ENCODE assay signal across 11 cellular contexts in genomic region chr13:37127706-37128241, GRCh38. TPM values are rescaled to one million over a fixed set of nuclear protein-coding genes. Genes with fewer than 3 reads are reported as not detected.
DNase-seq lines count a peak whose midpoint lies in the region; ATAC-seq and TF ChIP-seq lines count a peak whose summit lies in the region.
"Had no signal": no experiment of that assay in that cellular context is flagged by ENCODE, and none has a peak within 500 bp of the region (broad histone marks: within the 10 kb centered on the region; RNA-seq: fewer than 3 reads in every experiment).

No MANE protein-coding gene starts in this region.

- ATAC-seq in heart right ventricle (peak; percentile 83 to 96 (median 94)), psoas muscle (peak in 3 of 4 donors; percentile 43 to 53 (median 53)), HG03354 (IDR thresholded peaks at IDR 0.05; ENCODE audit: poor library complexity, severe bottlenecking, unreplicated experiment) (no peak), GM21529 (IDR thresholded peaks at IDR 0.05; ENCODE audit: unreplicated experiment) (no peak)
- ATAC-seq: K562 had no signal

- 28 to 38% methylated on average over 3 of the region's 3 CpGs for WGBS in heart right ventricle, 2 donors
- WGBS in psoas muscle, 3 donors: 20 to 33% (median 22%) methylated on average over 3 of the region's 3 CpGs

- no peak for TF ChIP-seq CTCF in heart right ventricle (IDR thresholded peaks at IDR 0.05)
- TF ChIP-seq CTCF in psoas muscle (IDR thresholded peaks at IDR 0.05): no peak

- H3K4me3 Mint-ChIP-seq in activated naive CD8-positive, alpha-beta T cell treated with anti-CD3 and anti-CD28 coated beads for 36 hours: no peak overlapping the region

- H3K27ac Mint-ChIP-seq in activated naive CD8-positive, alpha-beta T cell treated with anti-CD3 and anti-CD28 coated beads for 36 hours: no peak overlapping the region

- H3K9me3 Mint-ChIP-seq in activated naive CD8-positive, alpha-beta T cell treated with anti-CD3 and anti-CD28 coated beads for 36 hours: no peaks in the 10 kb centered on the region

- H3K27me3 Mint-ChIP-seq in activated naive CD8-positive, alpha-beta T cell treated with anti-CD3 and anti-CD28 coated beads for 36 hours: peaks cover 2% of the 10 kb centered on the region
- H3K27me3 Mint-ChIP-seq: brain had no signal

- no peaks in the 10 kb centered on the region for H3K27me3 ChIP-seq in heart right ventricle
- no peaks in the 10 kb centered on the region for H3K27me3 ChIP-seq in psoas muscle (ENCODE audit: insufficient read depth in 3 of 3, low read length in 2 of 3)

- H3K4me1 ChIP-seq in heart right ventricle: peaks cover 0 to 25% (median 8%) of the 10 kb centered on the region in 9 donors
- H3K4me1 ChIP-seq in psoas muscle: no peaks in the 10 kb centered on the region

- H3K4me1 Mint-ChIP-seq in activated naive CD8-positive, alpha-beta T cell treated with anti-CD3 and anti-CD28 coated beads for 36 hours: no peaks in the 10 kb centered on the region

- peak; percentile 52 for DNase-seq in DMS 273 treated with DMSO at 0.1 percent for 48 hours (lab: John Stamatoyannopoulos, UW)
- peak in 1 of 2 donors; percentile 51 for DNase-seq in heart right ventricle
- DNase-seq in psoas muscle: no peak
- DNase-seq in iPS-NIHi11 (ENCODE audit: low spot score): no peak
- no peak for DNase-seq in activated naive CD8-positive, alpha-beta T cell treated with anti-CD3 and anti-CD28 coated beads for 36 hours

- H3K4me3 ChIP-seq in heart right ventricle (no peak overlapping the region), psoas muscle (no peak overlapping the region)
- H3K4me3 ChIP-seq: K562 had no signal

- H3K9me3 ChIP-seq in heart right ventricle (peaks cover 0 to 15% (median 0%) of the 10 kb centered on the region in 11 donors), psoas muscle (no peaks in the 10 kb centered on the region)

- H3K27ac ChIP-seq in angular gyrus (ENCODE audit: low read depth, low read length) (peak overlapping the region; percentile 4), heart right ventricle (peak overlapping the region in 9 of 10 donors; percentile 5 to 75 (median 34)), psoas muscle (no peak overlapping the region)

- H3K36me3 ChIP-seq in heart right ventricle (no peaks in the 10 kb centered on the region), psoas muscle (ENCODE audit: insufficient read depth in 1 of 2, low read depth in 1 of 2) (no peaks in the 10 kb centered on the region)

- intact Hi-C loops in heart right ventricle (cut with DNase I): loop anchor here in 1 of 10 donors (2.0 kb wide), 1 partner anchor 161 kb away; no protein-coding TSS in a partner anchor
- intact Hi-C loops in psoas muscle (cut with DNase I): no loop called here

- no peaks in the 10 kb centered on the region for H3K36me3 Mint-ChIP-seq in activated naive CD8-positive, alpha-beta T cell treated with anti-CD3 and anti-CD28 coated beads for 36 hours
- H3K36me3 Mint-ChIP-seq: brain had no signal

RNA-seq across cellular contexts. Expression of gene CSNK1A1L, which starts 22.3 kb away (rescaled TPM):
- total RNA-seq in heart right ventricle: not detected
- polyA plus RNA-seq in heart right ventricle: not detected
- total RNA-seq in psoas muscle: not detected
- not detected for polyA plus RNA-seq in psoas muscle
- under 1 TPM in 1 of 2 experiments, not detected in 1; 0.08 TPM for total RNA-seq in activated naive CD8-positive, alpha-beta T cell treated with anti-CD3 and anti-CD28 coated beads for 36 hours
- total RNA-seq: K562, kidney epithelial cell had no signal
- polyA plus RNA-seq: K562 had no signal

Comparison
In these comparisons a context has a peak if more than half of its experiments do, and no peak if none do; other contexts are left out.
1. ATAC-seq: peak in heart right ventricle (8 of 8) and psoas muscle (3 of 4); none in HG03354 (single experiment) and GM21529 (single experiment).